In genomic region chrY:12663845-12664244, GRCh38 we compare ENCODE assay signal across 12 cellular contexts. TPM values are rescaled to one million over a fixed set of nuclear protein-coding genes. Genes with fewer than 3 reads are reported as not detected.
DNase-seq lines count a peak whose midpoint lies in the region; ATAC-seq and TF ChIP-seq lines count a peak whose summit lies in the region.
"Not testable (repeated sequence)": the region's sequence is repeated elsewhere in the genome, so short reads cannot be mapped to it uniquely, and the experiment has no call there.
"Had no signal": no experiment of that assay in that cellular context is flagged by ENCODE, and none has a peak within 500 bp of the region (broad histone marks: within the 10 kb centered on the region; RNA-seq: fewer than 3 reads in every experiment).

No MANE protein-coding gene starts in this region.

- H3K27me3 ChIP-seq in right cardiac atrium (ENCODE audit: control insufficient read depth, insufficient read depth); thoracic aorta (replicated peaks; ENCODE audit: insufficient read depth): not testable (repeated sequence)

- H3K4me1 ChIP-seq in right cardiac atrium (ENCODE audit: control insufficient read depth, insufficient read depth, low read length); thoracic aorta (ENCODE audit: control insufficient read depth in 1 of 2, low read depth in 2 of 2): not testable (repeated sequence)

- ATAC-seq in activated CD4-positive, alpha-beta T cell treated with anti-CD3 and anti-CD28 coated beads for 36 hours; effector memory CD8-positive, alpha-beta T cell (replicated peaks); right cardiac atrium; naive thymus-derived CD8-positive, alpha-beta T cell; thoracic aorta (ENCODE audit: insufficient number of reproducible peaks, low FRiP score, low read depth): not testable (repeated sequence)

- H3K4me1 Mint-ChIP-seq in HFFc6 (ENCODE audit: low read depth): peaks cover 28% of the 10 kb centered on the region
- peaks cover 30% of the 10 kb centered on the region for H3K4me1 Mint-ChIP-seq in activated CD4-positive, alpha-beta T cell treated with anti-CD3 and anti-CD28 coated beads for 36 hours
- peaks cover 30% of the 10 kb centered on the region for H3K4me1 Mint-ChIP-seq in activated naive CD4-positive, alpha-beta T cell treated with anti-CD3 and anti-CD28 coated beads for 36 hours (ENCODE audit: low read depth)
- H3K4me1 Mint-ChIP-seq in effector memory CD8-positive, alpha-beta T cell (ENCODE audit: low read depth in 2 of 2): peaks cover 10 to 53% of the 10 kb centered on the region in 2 donors
- peaks cover 22 to 54% (median 39%) of the 10 kb centered on the region in 4 donors for H3K4me1 Mint-ChIP-seq in naive thymus-derived CD8-positive, alpha-beta T cell

- not testable (repeated sequence) for H3K27ac ChIP-seq in right cardiac atrium (ENCODE audit: low read length); thoracic aorta

- not testable (repeated sequence) for H3K27me3 Mint-ChIP-seq in HFFc6 (ENCODE audit: insufficient read depth); activated CD4-positive, alpha-beta T cell treated with anti-CD3 and anti-CD28 coated beads for 36 hours; activated naive CD4-positive, alpha-beta T cell treated with anti-CD3 and anti-CD28 coated beads for 36 hours (ENCODE audit: low read depth); effector memory CD8-positive, alpha-beta T cell; naive thymus-derived CD8-positive, alpha-beta T cell

- intact Hi-C loops in activated CD4-positive, alpha-beta T cell treated with anti-CD3 and anti-CD28 coated beads for 36 hours (cut with DNase I, micrococcal nuclease): loop anchor here (2.0 to 10.0 kb wide), 7 partner anchors 68 to 1681 kb away; partner anchors contain the start of gene TMSB4Y (in 1 of the 2)
- intact Hi-C loops in activated naive CD4-positive, alpha-beta T cell treated with anti-CD3 and anti-CD28 coated beads for 36 hours (cut with micrococcal nuclease): loop anchor here (2.0 kb wide), 3 partner anchors 69 to 815 kb away; no protein-coding TSS in a partner anchor
- intact Hi-C loops in right cardiac atrium (cut with DNase I): not testable (repeated sequence)

- CTCF ChIA-PET in activated CD4-positive, alpha-beta T cell treated with anti-CD3 and anti-CD28 coated beads for 36 hours (lab: Charles Lee); activated naive CD4-positive, alpha-beta T cell treated with anti-CD3 and anti-CD28 coated beads for 36 hours (lab: Charles Lee): not testable (repeated sequence)

- H3K9me3 ChIP-seq in right cardiac atrium (ENCODE audit: control insufficient read depth, low read length); thoracic aorta: not testable (repeated sequence)

- peak overlapping the region; percentile 85 for H3K4me3 ChIP-seq in AG10803 (ENCODE audit: low read length)
- peak overlapping the region; percentile 15 for H3K4me3 ChIP-seq in right cardiac atrium (ENCODE audit: low read length)
- peak overlapping the region; percentile 86 for H3K4me3 ChIP-seq in thoracic aorta

- not testable (repeated sequence) for TF ChIP-seq CTCF in AG10803 (conservative IDR thresholded peaks at IDR 0.05; ENCODE audit: low read length); HFFc6 (IDR thresholded peaks at IDR 0.05); thoracic aorta (IDR thresholded peaks at IDR 0.05)

- peaks cover 28% of the 10 kb centered on the region for H3K36me3 Mint-ChIP-seq in HFFc6 (ENCODE audit: low read depth)
- peaks cover 31% of the 10 kb centered on the region for H3K36me3 Mint-ChIP-seq in activated CD4-positive, alpha-beta T cell treated with anti-CD3 and anti-CD28 coated beads for 36 hours (ENCODE audit: low read depth)
- H3K36me3 Mint-ChIP-seq in activated naive CD4-positive, alpha-beta T cell treated with anti-CD3 and anti-CD28 coated beads for 36 hours (ENCODE audit: low read depth): peaks cover 23% of the 10 kb centered on the region
- peaks cover 58% of the 10 kb centered on the region for H3K36me3 Mint-ChIP-seq in effector memory CD8-positive, alpha-beta T cell (ENCODE audit: insufficient read depth)
- H3K36me3 Mint-ChIP-seq in naive thymus-derived CD8-positive, alpha-beta T cell: peaks cover 0 to 54% (median 3%) of the 10 kb centered on the region in 3 donors

- 69% methylated on average over 20 of the region's 20 CpGs for WGBS in right cardiac atrium

- POLR2A ChIA-PET in activated CD4-positive, alpha-beta T cell treated with anti-CD3 and anti-CD28 coated beads for 36 hours (lab: Charles Lee); naive thymus-derived CD8-positive, alpha-beta T cell (lab: Charles Lee): not testable (repeated sequence)

- peak overlapping the region; percentile 99 for H3K4me3 Mint-ChIP-seq in HFFc6
- peak overlapping the region; percentile 95 for H3K4me3 Mint-ChIP-seq in activated CD4-positive, alpha-beta T cell treated with anti-CD3 and anti-CD28 coated beads for 36 hours
- peak overlapping the region; percentile 92 for H3K4me3 Mint-ChIP-seq in activated naive CD4-positive, alpha-beta T cell treated with anti-CD3 and anti-CD28 coated beads for 36 hours
- H3K4me3 Mint-ChIP-seq in effector memory CD8-positive, alpha-beta T cell: peak overlapping the region; percentile 89 to 92
- peak overlapping the region in 6 of 10 donors; percentile 95 to 98 (median 98) for H3K4me3 Mint-ChIP-seq in naive thymus-derived CD8-positive, alpha-beta T cell

- H3K27ac Mint-ChIP-seq in HFFc6: peak overlapping the region; percentile 97
- H3K27ac Mint-ChIP-seq in activated CD4-positive, alpha-beta T cell treated with anti-CD3 and anti-CD28 coated beads for 36 hours: peak overlapping the region; percentile 98
- peak overlapping the region; percentile 98 for H3K27ac Mint-ChIP-seq in activated naive CD4-positive, alpha-beta T cell treated with anti-CD3 and anti-CD28 coated beads for 36 hours
- H3K27ac Mint-ChIP-seq in effector memory CD8-positive, alpha-beta T cell: peak overlapping the region; percentile 94 to 96
- H3K27ac Mint-ChIP-seq in naive thymus-derived CD8-positive, alpha-beta T cell: peak overlapping the region in 5 of 10 donors; percentile 78 to 99 (median 96)

- not testable (repeated sequence) for H3K9me3 Mint-ChIP-seq in HFFc6; activated CD4-positive, alpha-beta T cell treated with anti-CD3 and anti-CD28 coated beads for 36 hours (ENCODE audit: low read depth); activated naive CD4-positive, alpha-beta T cell treated with anti-CD3 and anti-CD28 coated beads for 36 hours; effector memory CD8-positive, alpha-beta T cell; naive thymus-derived CD8-positive, alpha-beta T cell

- H3K36me3 ChIP-seq in thoracic aorta: not testable (repeated sequence)

- DNase-seq in AG10803 (ENCODE audit: low read depth); HFFc6; activated naive CD4-positive, alpha-beta T cell treated with anti-CD3 and anti-CD28 coated beads for 36 hours; right cardiac atrium; thoracic aorta (ENCODE audit: low spot score): not testable (repeated sequence)
- DNase-seq in activated CD4-positive, alpha-beta T cell treated with anti-CD3 and anti-CD28 coated beads for 36 hours: peak; percentile 12
- DNase-seq in effector memory CD8-positive, alpha-beta T cell: peak in 1 of 3 experiments; percentile 29
- DNase-seq in naive thymus-derived CD8-positive, alpha-beta T cell: peak in 1 of 10 donors; percentile 22

RNA-seq across cellular contexts. Expression of gene USP9Y, which starts 37.2 kb away (rescaled TPM):
- total RNA-seq in HFFc6 (2021; fragmentation: NEBNext Ultra II Directional; extraction: Animal tissue kit (Norgen Biotek cat#: 25700)): 10 to 100 TPM; 16.7 to 21.1 (median 17.4) TPM
- total RNA-seq in activated CD4-positive, alpha-beta T cell treated with anti-CD3 and anti-CD28 coated beads for 36 hours: 10 to 100 TPM; 15.0 to 17.6 TPM
- total RNA-seq in activated naive CD4-positive, alpha-beta T cell treated with anti-CD3 and anti-CD28 coated beads for 36 hours: 10 to 100 TPM; 12.7 to 14.6 TPM
- total RNA-seq in right cardiac atrium: 10 to 100 TPM in 2 of 4 donors, not detected in 2; 17.7 to 18.2 TPM
- 16.3 TPM for polyA plus RNA-seq in right cardiac atrium
- 10 to 100 TPM; 46.2 to 49.6 TPM for total RNA-seq in naive thymus-derived CD8-positive, alpha-beta T cell
- not detected for polyA plus RNA-seq in naive thymus-derived CD8-positive, alpha-beta T cell
- total RNA-seq in thoracic aorta: 10 to 100 TPM; 22.2 to 34.4 TPM
- total RNA-seq: Daoy, glomerular endothelial cell, osteocyte, ureter had no signal

Comparison
In these comparisons a context has a peak if more than half of its experiments do, and no peak if none do; other contexts are left out.
1. H3K4me3 ChIP-seq: peak in every context shown above with its lines; median percentile 86 in thoracic aorta; 85 in AG10803; 15 in right cardiac atrium.